Comparison of ENCODE assay signal across 10 cellular contexts in genomic region chr4:85744950-85745349, GRCh38.
A peak's percentile ranks its signal among the peaks of the same experiment; 100 is the strongest.
DNase-seq lines count a peak whose midpoint lies in the region; ATAC-seq and TF ChIP-seq lines count a peak whose summit lies in the region.
"Had no signal": no experiment of that assay in that cellular context is flagged by ENCODE, and none has a peak within 500 bp of the region (broad histone marks: within the 10 kb centered on the region; RNA-seq: fewer than 3 reads in every experiment).

No MANE protein-coding gene starts in this region.

- peaks cover 12% of the 10 kb centered on the region; the same call in 1 of the 2 replicates for H3K79me2 ChIP-seq in OCI-LY1 (ENCODE audit: insufficient read depth, low read length)

- no peak overlapping the region for H3K27ac Mint-ChIP-seq in CD8-positive, alpha-beta T cell

- H3K9me3 ChIP-seq in OCI-LY1 (ENCODE audit: low read length) (no peaks in the 10 kb centered on the region), esophagus squamous epithelium (no peaks in the 10 kb centered on the region), subcutaneous abdominal adipose tissue (ENCODE audit: control insufficient read depth in 5 of 5, low read length in 5 of 5) (no peaks in the 10 kb centered on the region)
- H3K9me3 ChIP-seq in CD8-positive, alpha-beta T cell (ENCODE audit: low read length) = no peaks in the 10 kb centered on the region

- H3K4me3 ChIP-seq in OCI-LY1 (ENCODE audit: low read depth, low read length, poor library complexity, severe bottlenecking) = no peak overlapping the region
- H3K4me3 ChIP-seq in esophagus squamous epithelium = no peak overlapping the region
- no peak overlapping the region for H3K4me3 ChIP-seq in subcutaneous abdominal adipose tissue (ENCODE audit: low read depth in 1 of 5, low read length in 5 of 5)
- H3K4me3 ChIP-seq in CD8-positive, alpha-beta T cell (ENCODE audit: low read depth, low read length) = no peak overlapping the region

- no peaks in the 10 kb centered on the region for H3K9me3 Mint-ChIP-seq in CD8-positive, alpha-beta T cell

- H3K36me3 Mint-ChIP-seq in CD8-positive, alpha-beta T cell = no peaks in the 10 kb centered on the region

- H3K36me3 ChIP-seq in OCI-LY1 (ENCODE audit: insufficient read depth, low read length) = no peaks in the 10 kb centered on the region
- H3K36me3 ChIP-seq in esophagus squamous epithelium = no peaks in the 10 kb centered on the region
- H3K36me3 ChIP-seq in subcutaneous abdominal adipose tissue (ENCODE audit: control insufficient read depth in 5 of 5, insufficient read depth in 5 of 5, low read length in 5 of 5) = no peaks in the 10 kb centered on the region
- no peaks in the 10 kb centered on the region for H3K36me3 ChIP-seq in CD8-positive, alpha-beta T cell (ENCODE audit: insufficient read depth, low read length)

- 32 to 47% methylated on average over 6 of the region's 6 CpGs for WGBS in esophagus squamous epithelium, 2 donors

- no peak overlapping the region for H2AFZ ChIP-seq in OCI-LY1 (ENCODE audit: low read length)

- H3K27ac ChIP-seq in OCI-LY1 (ENCODE audit: low read depth, low read length, poor library complexity, severe bottlenecking) = peak overlapping the region; percentile 77
- H3K27ac ChIP-seq in esophagus squamous epithelium = peak overlapping the region; percentile 55 to 85 (median 66)
- H3K27ac ChIP-seq in subcutaneous abdominal adipose tissue (ENCODE audit: low read depth, low read length) = peak overlapping the region; percentile 74
- no peak overlapping the region for H3K27ac ChIP-seq in CD8-positive, alpha-beta T cell (ENCODE audit: low read depth, low read length)

- H3K9me2 ChIP-seq in OCI-LY1 (ENCODE audit: low read depth, low read length) = no peaks in the 10 kb centered on the region

- ATAC-seq in CD8-positive, alpha-beta T cell = no peak

- POLR2A ChIA-PET in CD8-positive, alpha-beta T cell (lab: Charles Lee) = no interaction called here

- H3K9ac ChIP-seq in OCI-LY1 (ENCODE audit: low read length) = no peak overlapping the region
- no peak overlapping the region for H3K9ac ChIP-seq in subcutaneous abdominal adipose tissue (ENCODE audit: low read length in 5 of 5)

- H3K4me1 ChIP-seq in OCI-LY1 (ENCODE audit: insufficient read depth, low read length, severe bottlenecking) (peaks cover 98% of the 10 kb centered on the region), esophagus squamous epithelium (peaks cover 9 to 53% (median 37%) of the 10 kb centered on the region in 3 donors), subcutaneous abdominal adipose tissue (ENCODE audit: control insufficient read depth in 5 of 5, insufficient read depth in 5 of 5, low read length in 5 of 5) (peaks cover 0 to 40% (median 16%) of the 10 kb centered on the region in 5 donors)
- H3K4me1 ChIP-seq in CD8-positive, alpha-beta T cell (ENCODE audit: insufficient read depth, low read length) = no peaks in the 10 kb centered on the region

- H3K4me1 Mint-ChIP-seq in CD8-positive, alpha-beta T cell (ENCODE audit: low read depth) = no peaks in the 10 kb centered on the region

- TF ChIP-seq CTCF in OCI-LY1 (IDR thresholded peaks at IDR 0.05; ENCODE audit: low read length) (no peak), esophagus squamous epithelium (IDR thresholded peaks at IDR 0.05) (no peak)
- TF ChIP-seq CTCF in CD8-positive, alpha-beta T cell (IDR thresholded peaks at IDR 0.05) = no peak

- intact Hi-C loops in esophagus squamous epithelium (cut with DNase I) = no loop called here
- intact Hi-C loops in CD8-positive, alpha-beta T cell (cut with DNase I, micrococcal nuclease) = no loop called here

- H3K27me3 ChIP-seq in OCI-LY1 (ENCODE audit: insufficient read depth, low read length) (no peaks in the 10 kb centered on the region), esophagus squamous epithelium (no peaks in the 10 kb centered on the region), subcutaneous abdominal adipose tissue (ENCODE audit: control insufficient read depth in 5 of 5, insufficient read depth in 4 of 5, low read length in 5 of 5) (no peaks in the 10 kb centered on the region)
- no peaks in the 10 kb centered on the region for H3K27me3 ChIP-seq in CD8-positive, alpha-beta T cell (ENCODE audit: insufficient read depth, low read length)

- peaks cover 9% of the 10 kb centered on the region; the same call in 1 of the 2 replicates for H3F3A ChIP-seq in OCI-LY1 (ENCODE audit: insufficient read depth, low read length)

- no peaks in the 10 kb centered on the region for H3K27me3 Mint-ChIP-seq in CD8-positive, alpha-beta T cell (ENCODE audit: low read depth)

- no peaks in the 10 kb centered on the region for H4K20me1 ChIP-seq in OCI-LY1 (ENCODE audit: insufficient read depth, low read length)

- DNase-seq in NCI-H510A treated with DMSO at 0.1 percent for 48 hours (lab: John Stamatoyannopoulos, UW) (peak; percentile 40), NCI-H510A (lab: John Stamatoyannopoulos, UW) (no peak), esophagus squamous epithelium (lab: John Stamatoyannopoulos, UW) (no peak), activated gamma-delta T cell treated with Interleukin-2 at 50 U/mL for 16 hours (no peak)
- DNase-seq in activated CD4-positive, alpha-beta T cell treated with anti-CD3 and anti-CD28 coated beads, Interleukin-2, amount 50 U/mL, for 48 hours = no peak
- DNase-seq in CD8-positive, alpha-beta T cell = no peak
- DNase-seq: amygdala, nucleus accumbens had no signal

- TF ChIP-seq POLR2A in esophagus squamous epithelium (IDR thresholded peaks at IDR 0.05) = no peak

- no peak overlapping the region for H3K4me2 ChIP-seq in OCI-LY1 (ENCODE audit: low read length)

- H3K4me3 Mint-ChIP-seq in CD8-positive, alpha-beta T cell = no peak overlapping the region

- CTCF ChIA-PET in CD8-positive, alpha-beta T cell (lab: Charles Lee) = no interaction called here
